ENCODE assay signal across 12 cellular contexts in genomic region chr1:108461758-108462157, GRCh38. TPM values are rescaled to one million over a fixed set of nuclear protein-coding genes. Genes with fewer than 3 reads are reported as not detected.
"Had no signal": no experiment of that assay in that cellular context is flagged by ENCODE, and none has a peak within 500 bp of the region (broad histone marks: within the 10 kb centered on the region; RNA-seq: fewer than 3 reads in every experiment).

No MANE protein-coding gene starts in this region.

RNA-seq across cellular contexts. Expression of gene NBPF6, which starts 11.6 kb away (rescaled TPM):
- total RNA-seq: stomach, subcutaneous adipose tissue, suprapubic skin, temporal lobe, thoracic aorta, thyroid gland, upper lobe of left lung, upper lobe of right lung, ureter, urinary bladder, uterus, vagina had no signal
